ENCODE assay signal across 8 cellular contexts in the genomic region with DNA sequence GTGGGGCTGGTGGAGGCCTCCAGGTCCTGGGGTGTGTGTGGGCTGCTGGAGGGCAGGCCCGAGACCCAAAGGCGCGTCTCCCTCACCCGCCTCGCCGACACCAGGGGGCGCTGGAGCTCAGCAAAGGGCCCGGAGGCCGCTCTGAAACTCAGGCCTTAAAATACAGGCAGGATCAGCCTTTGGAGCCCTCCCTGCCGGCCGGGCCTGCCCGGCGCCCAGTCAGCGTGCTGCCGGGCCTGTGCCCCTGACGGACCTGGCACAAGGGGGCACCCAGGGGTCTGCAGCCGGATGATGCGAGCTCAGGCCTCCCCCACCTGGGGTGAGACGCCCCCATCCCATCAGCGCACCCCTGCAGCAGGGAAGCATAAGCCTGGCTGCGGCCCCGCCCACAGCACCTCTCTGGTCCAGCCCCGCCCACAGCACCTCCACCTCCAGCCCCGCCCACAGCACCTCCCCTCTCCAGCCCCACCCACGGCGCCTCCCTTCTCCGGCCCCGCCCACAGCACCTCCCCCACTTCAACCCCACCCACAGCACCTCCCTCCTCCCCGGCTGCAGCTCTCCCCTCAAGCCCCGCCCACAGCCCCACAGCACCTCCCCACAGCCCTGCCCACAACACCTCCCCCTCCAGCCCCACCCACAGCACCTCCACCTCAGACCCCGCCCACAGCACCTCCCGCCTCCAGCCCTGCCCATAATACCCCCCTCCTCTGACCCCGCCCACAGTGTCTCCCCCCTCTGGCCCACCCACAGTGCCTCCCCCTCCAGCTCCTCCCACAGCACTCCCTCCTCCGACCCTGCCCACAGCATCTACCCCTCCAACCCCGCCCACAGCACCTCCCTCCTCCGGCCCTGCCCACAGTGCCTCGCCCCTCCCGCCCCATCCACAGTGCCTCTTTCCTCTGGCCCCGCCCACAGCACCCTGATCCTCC.
DNase-seq lines count a peak whose midpoint lies in the region; ATAC-seq and TF ChIP-seq lines count a peak whose summit lies in the region.

No MANE protein-coding gene starts in this region.

- peak; percentile 48 for DNase-seq in GM04504 (ENCODE audit: low read depth)
- DNase-seq in NCI-H1694 treated with DMSO at 0.1 percent for 48 hours (lab: John Stamatoyannopoulos, UW): peak; percentile 69
- peak; percentile 83 to 96 for DNase-seq in T47D (ENCODE audit: low read depth in 1 of 2, low spot score in 1 of 2)

- H3K9ac ChIP-seq in iPS-20b (ENCODE audit: low read depth, low read length) (no peak overlapping the region), skeletal muscle tissue (ENCODE audit: low read depth in 1 of 3, low read length in 3 of 3) (peak overlapping the region in 2 of 3 donors; percentile 53 to 70)

- H3K27me3 ChIP-seq in iPS-20b (ENCODE audit: insufficient read depth, low read length) (no peaks in the 10 kb centered on the region; the same call in 1 of the 2 replicates), skeletal muscle tissue (ENCODE audit: control insufficient read depth in 3 of 3, insufficient read depth in 3 of 3, low read length in 3 of 3) (no peaks in the 10 kb centered on the region)

- no peak overlapping the region for H3K27ac ChIP-seq in iPS-20b (ENCODE audit: low read length)
- peak overlapping the region; percentile 54 for H3K27ac ChIP-seq in skeletal muscle tissue (ENCODE audit: low read depth, low read length)

- no peak for ATAC-seq in HG02798 (IDR thresholded peaks at IDR 0.05; ENCODE audit: poor library complexity, unreplicated experiment)
- no peak for ATAC-seq in GM18858 (IDR thresholded peaks at IDR 0.05; ENCODE audit: unreplicated experiment)

- H3K9me3 ChIP-seq in iPS-20b (ENCODE audit: insufficient read depth, low read depth, low read length) (peaks cover 10% of the 10 kb centered on the region; the same call in 1 of the 2 replicates), skeletal muscle tissue (ENCODE audit: control insufficient read depth in 3 of 3, low read length in 3 of 3) (peaks cover 0 to 5% (median 0%) of the 10 kb centered on the region in 3 donors)

- peak; percentile 87 for TF ChIP-seq CTCF in WI38 (IDR thresholded peaks at IDR 0.05; ENCODE audit: low read depth, low read length)

- in situ Hi-C loops in T47D (cut with HindIII; ENCODE audit: low pct_unique_long_range_greater_than_20kb, low sequenced_read_pairs): no loop called here

- H3K4me1 ChIP-seq in iPS-20b (ENCODE audit: insufficient read depth, low read length) (no peaks in the 10 kb centered on the region), skeletal muscle tissue (ENCODE audit: control insufficient read depth in 3 of 3, insufficient read depth in 3 of 3, low read length in 3 of 3) (peaks cover 27 to 43% (median 37%) of the 10 kb centered on the region in 3 donors)

- H3K36me3 ChIP-seq in iPS-20b (ENCODE audit: insufficient read depth, low read depth, low read length) (no peaks in the 10 kb centered on the region), skeletal muscle tissue (ENCODE audit: control insufficient read depth in 3 of 3, insufficient read depth in 3 of 3, low read length in 3 of 3) (no peaks in the 10 kb centered on the region)

- H3K4me3 ChIP-seq in WI38 (ENCODE audit: low read depth, low read length) (peak overlapping the region; percentile 42), iPS-20b (ENCODE audit: low read length) (peak overlapping the region; percentile 66; the same call in 1 of the 2 replicates), skeletal muscle tissue (ENCODE audit: low read length in 3 of 3) (peak overlapping the region in 2 of 3 donors; percentile 56 to 62)
